In genomic region chr3:149843502-149843901, GRCh38 we compare ENCODE assay signal across 1 cellular context.
TF ChIP-seq lines count a peak whose summit lies in the region.

No MANE protein-coding gene starts in this region.

TF ChIP-seq in HepG2, 621 proteins besides CTCF, POLR2A, EP300 and RAD21 (continues in another document):
- no peak for TF ChIP-seq ZNF749 (CRISPR knock-in tag; IDR thresholded peaks at IDR 0.05; ENCODE audit: borderline replicate concordance)
- peak; percentile 69 for TF ChIP-seq MED1 (CRISPR knock-in tag; IDR thresholded peaks at IDR 0.05)
- TF ChIP-seq ZNF605 (CRISPR knock-in tag; IDR thresholded peaks at IDR 0.05): no peak
- 0 out of 2 replicates have a peak, but pooled peaks have one; percentile 18 for TF ChIP-seq ZBTB43 (CRISPR knock-in tag; conservative IDR thresholded peaks at IDR 0.05)
- TF ChIP-seq THYN1 (CRISPR knock-in tag; IDR thresholded peaks at IDR 0.05; ENCODE audit: borderline replicate concordance, low read depth): no peak
- no peak for TF ChIP-seq ZNF577 (CRISPR knock-in tag; IDR thresholded peaks at IDR 0.05; ENCODE audit: borderline replicate concordance, low read depth)
- TF ChIP-seq, protein P1, sequence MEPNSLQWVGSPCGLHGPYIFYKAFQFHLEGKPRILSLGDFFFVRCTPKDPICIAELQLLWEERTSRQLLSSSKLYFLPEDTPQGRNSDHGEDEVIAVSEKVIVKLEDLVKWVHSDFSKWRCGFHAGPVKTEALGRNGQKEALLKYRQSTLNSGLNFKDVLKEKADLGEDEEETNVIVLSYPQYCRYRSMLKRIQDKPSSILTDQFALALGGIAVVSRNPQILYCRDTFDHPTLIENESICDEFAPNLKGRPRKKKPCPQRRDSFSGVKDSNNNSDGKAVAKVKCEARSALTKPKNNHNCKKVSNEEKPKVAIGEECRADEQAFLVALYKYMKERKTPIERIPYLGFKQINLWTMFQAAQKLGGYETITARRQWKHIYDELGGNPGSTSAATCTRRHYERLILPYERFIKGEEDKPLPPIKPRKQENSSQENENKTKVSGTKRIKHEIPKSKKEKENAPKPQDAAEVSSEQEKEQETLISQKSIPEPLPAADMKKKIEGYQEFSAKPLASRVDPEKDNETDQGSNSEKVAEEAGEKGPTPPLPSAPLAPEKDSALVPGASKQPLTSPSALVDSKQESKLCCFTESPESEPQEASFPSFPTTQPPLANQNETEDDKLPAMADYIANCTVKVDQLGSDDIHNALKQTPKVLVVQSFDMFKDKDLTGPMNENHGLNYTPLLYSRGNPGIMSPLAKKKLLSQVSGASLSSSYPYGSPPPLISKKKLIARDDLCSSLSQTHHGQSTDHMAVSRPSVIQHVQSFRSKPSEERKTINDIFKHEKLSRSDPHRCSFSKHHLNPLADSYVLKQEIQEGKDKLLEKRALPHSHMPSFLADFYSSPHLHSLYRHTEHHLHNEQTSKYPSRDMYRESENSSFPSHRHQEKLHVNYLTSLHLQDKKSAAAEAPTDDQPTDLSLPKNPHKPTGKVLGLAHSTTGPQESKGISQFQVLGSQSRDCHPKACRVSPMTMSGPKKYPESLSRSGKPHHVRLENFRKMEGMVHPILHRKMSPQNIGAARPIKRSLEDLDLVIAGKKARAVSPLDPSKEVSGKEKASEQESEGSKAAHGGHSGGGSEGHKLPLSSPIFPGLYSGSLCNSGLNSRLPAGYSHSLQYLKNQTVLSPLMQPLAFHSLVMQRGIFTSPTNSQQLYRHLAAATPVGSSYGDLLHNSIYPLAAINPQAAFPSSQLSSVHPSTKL (CRISPR knock-in tag; IDR thresholded peaks at IDR 0.05): peak; percentile 90
- TF ChIP-seq ZKSCAN1 (IDR thresholded peaks at IDR 0.05; ENCODE audit: low read length): no peak
- TF ChIP-seq POGZ (CRISPR knock-in tag; IDR thresholded peaks at IDR 0.05): peak; percentile 90
- peak; percentile 61; the same call in 1 of the 2 replicates for TF ChIP-seq MIXL1 (CRISPR knock-in tag; IDR thresholded peaks at IDR 0.05)
- TF ChIP-seq, protein P2, sequence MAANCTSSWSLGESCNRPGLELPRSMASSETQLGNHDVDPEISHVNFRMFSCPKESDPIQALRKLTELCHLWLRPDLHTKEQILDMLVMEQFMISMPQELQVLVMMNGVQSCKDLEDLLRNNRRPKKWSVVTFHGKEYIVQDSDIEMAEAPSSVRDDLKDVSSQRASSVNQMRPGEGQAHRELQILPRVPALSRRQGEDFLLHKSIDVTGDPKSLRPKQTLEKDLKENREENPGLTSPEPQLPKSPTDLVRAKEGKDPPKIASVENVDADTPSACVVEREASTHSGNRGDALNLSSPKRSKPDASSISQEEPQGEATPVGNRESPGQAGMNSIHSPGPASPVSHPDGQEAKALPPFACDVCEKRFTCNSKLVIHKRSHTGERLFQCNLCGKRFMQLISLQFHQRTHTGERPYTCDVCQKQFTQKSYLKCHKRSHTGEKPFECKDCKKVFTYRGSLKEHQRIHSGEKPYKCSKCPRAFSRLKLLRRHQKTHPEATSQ (CRISPR knock-in tag; IDR thresholded peaks at IDR 0.05; ENCODE audit: borderline replicate concordance): 0 out of 2 replicates have a peak, but pooled peaks have one; percentile 18
- TF ChIP-seq ATF3 (CRISPR knock-in tag; IDR thresholded peaks at IDR 0.05): no peak
- no peak for TF ChIP-seq GABPA (IDR thresholded peaks at IDR 0.05; ENCODE audit: low read depth, low read length)
- peak; percentile 39; the same call in 1 of the 2 replicates for TF ChIP-seq GABPA (CRISPR knock-in tag; IDR thresholded peaks at IDR 0.05; ENCODE audit: low read depth)
- TF ChIP-seq SMYD3 (CRISPR knock-in tag; IDR thresholded peaks at IDR 0.05): 0 out of 2 replicates have a peak, but pooled peaks have one; percentile 59
- TF ChIP-seq CREB1 (IDR thresholded peaks at IDR 0.05): no peak
- TF ChIP-seq CREB1 (CRISPR knock-in tag; IDR thresholded peaks at IDR 0.05): peak; percentile 51; the same call in 1 of the 2 replicates
- TF ChIP-seq CC2D1A (CRISPR knock-in tag; IDR thresholded peaks at IDR 0.05): no peak
- TF ChIP-seq, protein P3, sequence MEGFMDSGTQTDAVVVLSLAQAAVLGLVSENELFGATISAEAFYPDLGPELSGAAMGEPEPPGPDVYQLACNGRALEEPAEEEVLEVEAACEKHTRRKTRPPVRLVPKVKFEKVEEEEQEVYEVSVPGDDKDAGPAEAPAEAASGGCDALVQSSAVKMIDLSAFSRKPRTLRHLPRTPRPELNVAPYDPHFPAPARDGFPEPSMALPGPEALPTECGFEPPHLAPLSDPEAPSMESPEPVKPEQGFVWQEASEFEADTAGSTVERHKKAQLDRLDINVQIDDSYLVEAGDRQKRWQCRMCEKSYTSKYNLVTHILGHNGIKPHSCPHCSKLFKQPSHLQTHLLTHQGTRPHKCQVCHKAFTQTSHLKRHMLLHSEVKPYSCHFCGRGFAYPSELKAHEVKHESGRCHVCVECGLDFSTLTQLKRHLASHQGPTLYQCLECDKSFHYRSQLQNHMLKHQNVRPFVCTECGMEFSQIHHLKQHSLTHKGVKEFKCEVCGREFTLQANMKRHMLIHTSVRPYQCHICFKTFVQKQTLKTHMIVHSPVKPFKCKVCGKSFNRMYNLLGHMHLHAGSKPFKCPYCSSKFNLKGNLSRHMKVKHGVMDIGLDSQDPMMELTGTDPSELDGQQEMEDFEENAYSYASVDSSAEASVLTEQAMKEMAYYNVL (CRISPR knock-in tag; IDR thresholded peaks at IDR 0.05; ENCODE audit: borderline replicate concordance): peak; percentile 27; the same call in 1 of the 2 replicates
- peak; percentile 75; the same call in 1 of the 2 replicates for TF ChIP-seq ZBTB20 (CRISPR knock-in tag; IDR thresholded peaks at IDR 0.05; ENCODE audit: borderline replicate concordance, low read depth)
- TF ChIP-seq ZNF274 (CRISPR knock-in tag; IDR thresholded peaks at IDR 0.05): no peak
- TF ChIP-seq ZNF879 (CRISPR knock-in tag; IDR thresholded peaks at IDR 0.05): no peak
- TF ChIP-seq, protein P4, sequence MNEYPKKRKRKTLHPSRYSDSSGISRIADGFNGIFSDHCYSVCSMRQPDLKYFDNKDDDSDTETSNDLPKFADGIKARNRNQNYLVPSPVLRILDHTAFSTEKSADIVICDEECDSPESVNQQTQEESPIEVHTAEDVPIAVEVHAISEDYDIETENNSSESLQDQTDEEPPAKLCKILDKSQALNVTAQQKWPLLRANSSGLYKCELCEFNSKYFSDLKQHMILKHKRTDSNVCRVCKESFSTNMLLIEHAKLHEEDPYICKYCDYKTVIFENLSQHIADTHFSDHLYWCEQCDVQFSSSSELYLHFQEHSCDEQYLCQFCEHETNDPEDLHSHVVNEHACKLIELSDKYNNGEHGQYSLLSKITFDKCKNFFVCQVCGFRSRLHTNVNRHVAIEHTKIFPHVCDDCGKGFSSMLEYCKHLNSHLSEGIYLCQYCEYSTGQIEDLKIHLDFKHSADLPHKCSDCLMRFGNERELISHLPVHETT (CRISPR knock-in tag; conservative IDR thresholded peaks at IDR 0.05): no peak
- 0 out of 2 replicates have a peak, but pooled peaks have one; percentile 31 for TF ChIP-seq MIER2 (CRISPR knock-in tag; IDR thresholded peaks at IDR 0.05)
- TF ChIP-seq LCORL (IDR thresholded peaks at IDR 0.05): no peak
- no peak for TF ChIP-seq LCORL (CRISPR knock-in tag; IDR thresholded peaks at IDR 0.05)
- no peak for TF ChIP-seq ATF7-NPFF (CRISPR knock-in tag; IDR thresholded peaks at IDR 0.05; ENCODE audit: low read depth)
- TF ChIP-seq, protein P5, sequence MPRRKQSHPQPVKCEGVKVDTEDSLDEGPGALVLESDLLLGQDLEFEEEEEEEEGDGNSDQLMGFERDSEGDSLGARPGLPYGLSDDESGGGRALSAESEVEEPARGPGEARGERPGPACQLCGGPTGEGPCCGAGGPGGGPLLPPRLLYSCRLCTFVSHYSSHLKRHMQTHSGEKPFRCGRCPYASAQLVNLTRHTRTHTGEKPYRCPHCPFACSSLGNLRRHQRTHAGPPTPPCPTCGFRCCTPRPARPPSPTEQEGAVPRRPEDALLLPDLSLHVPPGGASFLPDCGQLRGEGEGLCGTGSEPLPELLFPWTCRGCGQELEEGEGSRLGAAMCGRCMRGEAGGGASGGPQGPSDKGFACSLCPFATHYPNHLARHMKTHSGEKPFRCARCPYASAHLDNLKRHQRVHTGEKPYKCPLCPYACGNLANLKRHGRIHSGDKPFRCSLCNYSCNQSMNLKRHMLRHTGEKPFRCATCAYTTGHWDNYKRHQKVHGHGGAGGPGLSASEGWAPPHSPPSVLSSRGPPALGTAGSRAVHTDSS (CRISPR knock-in tag; conservative IDR thresholded peaks at IDR 0.05): no peak
- TF ChIP-seq, protein P6, sequence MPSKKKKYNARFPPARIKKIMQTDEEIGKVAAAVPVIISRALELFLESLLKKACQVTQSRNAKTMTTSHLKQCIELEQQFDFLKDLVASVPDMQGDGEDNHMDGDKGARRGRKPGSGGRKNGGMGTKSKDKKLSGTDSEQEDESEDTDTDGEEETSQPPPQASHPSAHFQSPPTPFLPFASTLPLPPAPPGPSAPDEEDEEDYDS (CRISPR knock-in tag; IDR thresholded peaks at IDR 0.05): peak; percentile 32; the same call in 1 of the 2 replicates
- TF ChIP-seq GATAD2A (CRISPR knock-in tag; IDR thresholded peaks at IDR 0.05): peak; percentile 84
- TF ChIP-seq NR3C1 (CRISPR knock-in tag; IDR thresholded peaks at IDR 0.05): no peak
- TF ChIP-seq YEATS4 (CRISPR knock-in tag; IDR thresholded peaks at IDR 0.05; ENCODE audit: borderline replicate concordance): peak; percentile 52; the same call in 1 of the 2 replicates
- TF ChIP-seq AHDC1 (CRISPR knock-in tag; IDR thresholded peaks at IDR 0.05; ENCODE audit: borderline replicate concordance): peak; percentile 70; the same call in 1 of the 2 replicates
- no peak for TF ChIP-seq ZC3H4 (CRISPR knock-in tag; IDR thresholded peaks at IDR 0.05; ENCODE audit: borderline replicate concordance)
- peak; percentile 50; the same call in 1 of the 2 replicates for TF ChIP-seq DPF2 (CRISPR knock-in tag; IDR thresholded peaks at IDR 0.05; ENCODE audit: borderline replicate concordance, low read depth)
- TF ChIP-seq CEBPG (CRISPR knock-in tag; IDR thresholded peaks at IDR 0.05): peak; percentile 65
- TF ChIP-seq ZNF333 (CRISPR knock-in tag; IDR thresholded peaks at IDR 0.05; ENCODE audit: borderline replicate concordance): no peak
- TF ChIP-seq, protein P7, sequence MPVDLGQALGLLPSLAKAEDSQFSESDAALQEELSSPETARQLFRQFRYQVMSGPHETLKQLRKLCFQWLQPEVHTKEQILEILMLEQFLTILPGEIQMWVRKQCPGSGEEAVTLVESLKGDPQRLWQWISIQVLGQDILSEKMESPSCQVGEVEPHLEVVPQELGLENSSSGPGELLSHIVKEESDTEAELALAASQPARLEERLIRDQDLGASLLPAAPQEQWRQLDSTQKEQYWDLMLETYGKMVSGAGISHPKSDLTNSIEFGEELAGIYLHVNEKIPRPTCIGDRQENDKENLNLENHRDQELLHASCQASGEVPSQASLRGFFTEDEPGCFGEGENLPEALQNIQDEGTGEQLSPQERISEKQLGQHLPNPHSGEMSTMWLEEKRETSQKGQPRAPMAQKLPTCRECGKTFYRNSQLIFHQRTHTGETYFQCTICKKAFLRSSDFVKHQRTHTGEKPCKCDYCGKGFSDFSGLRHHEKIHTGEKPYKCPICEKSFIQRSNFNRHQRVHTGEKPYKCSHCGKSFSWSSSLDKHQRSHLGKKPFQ (CRISPR knock-in tag; IDR thresholded peaks at IDR 0.05; ENCODE audit: insufficient replicate concordance): no peak
- peak; percentile 77 for TF ChIP-seq ZMYM4 (CRISPR knock-in tag; IDR thresholded peaks at IDR 0.05)
